In genomic region chr6:160088774-160089533, GRCh38 we compare ENCODE assay signal across 1 cellular context.
A peak's percentile ranks its signal among the peaks of the same experiment; 100 is the strongest.
TF ChIP-seq lines count a peak whose summit lies in the region.

No MANE protein-coding gene starts in this region.

TF ChIP-seq in HepG2, 621 proteins besides CTCF, POLR2A, EP300 and RAD21 (continued from another document):
- no peak for TF ChIP-seq ZNF83 (CRISPR knock-in tag; IDR thresholded peaks at IDR 0.05; ENCODE audit: borderline replicate concordance)
- 0 out of 2 replicates have a peak, but pooled peaks have one; percentile 14 for TF ChIP-seq ZNF562 (CRISPR knock-in tag; IDR thresholded peaks at IDR 0.05; ENCODE audit: borderline replicate concordance)
